ENCODE assay signal across 1 cellular context in the genomic region with DNA sequence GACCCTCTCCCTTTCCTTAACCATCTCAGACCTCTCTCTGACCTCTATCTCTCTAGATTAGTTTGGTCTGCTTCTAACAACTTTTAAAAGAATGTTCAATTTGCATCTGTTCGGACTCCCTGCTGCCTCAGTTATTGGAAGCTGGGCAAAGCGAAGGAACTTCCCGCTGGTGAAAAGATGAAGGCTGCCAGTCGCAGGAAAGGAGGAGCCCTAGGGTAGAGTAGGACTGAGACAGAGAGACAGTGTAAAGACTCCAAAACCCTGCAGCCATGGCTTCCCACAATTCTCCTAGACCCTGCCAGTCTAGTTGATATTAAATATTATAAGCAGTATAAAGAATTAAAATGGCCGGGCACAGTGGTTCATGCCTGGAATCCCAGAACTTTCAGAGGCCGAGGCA.
TF ChIP-seq lines count a peak whose summit lies in the region.

No MANE protein-coding gene starts in this region.

TF ChIP-seq in WTC11, 78 proteins besides CTCF, POLR2A, EP300 and RAD21:
- TF ChIP-seq PRDM15 (CRISPR knock-in tag; IDR thresholded peaks at IDR 0.05) (no peak), ZNF317 (CRISPR knock-in tag; IDR thresholded peaks at IDR 0.05; ENCODE audit: borderline replicate concordance, low read depth) (no peak), ELF4 (CRISPR knock-in tag; IDR thresholded peaks at IDR 0.05; ENCODE audit: low read depth) (no peak), ZNF423 (CRISPR knock-in tag; IDR thresholded peaks at IDR 0.05) (no peak), GABPB1 (CRISPR knock-in tag; IDR thresholded peaks at IDR 0.05) (no peak), ZNF425 (CRISPR knock-in tag; conservative IDR thresholded peaks at IDR 0.05) (no peak), ZNF416 (CRISPR knock-in tag; IDR thresholded peaks at IDR 0.05) (no peak), PRRX2 (CRISPR knock-in tag; IDR thresholded peaks at IDR 0.05) (no peak), NR3C1 (CRISPR knock-in tag; conservative IDR thresholded peaks at IDR 0.05; ENCODE audit: low read depth) (no peak)
- TF ChIP-seq, protein P1, sequence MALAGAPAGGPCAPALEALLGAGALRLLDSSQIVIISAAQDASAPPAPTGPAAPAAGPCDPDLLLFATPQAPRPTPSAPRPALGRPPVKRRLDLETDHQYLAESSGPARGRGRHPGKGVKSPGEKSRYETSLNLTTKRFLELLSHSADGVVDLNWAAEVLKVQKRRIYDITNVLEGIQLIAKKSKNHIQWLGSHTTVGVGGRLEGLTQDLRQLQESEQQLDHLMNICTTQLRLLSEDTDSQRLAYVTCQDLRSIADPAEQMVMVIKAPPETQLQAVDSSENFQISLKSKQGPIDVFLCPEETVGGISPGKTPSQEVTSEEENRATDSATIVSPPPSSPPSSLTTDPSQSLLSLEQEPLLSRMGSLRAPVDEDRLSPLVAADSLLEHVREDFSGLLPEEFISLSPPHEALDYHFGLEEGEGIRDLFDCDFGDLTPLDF (CRISPR knock-in tag; IDR thresholded peaks at IDR 0.05), result no peak
- TF ChIP-seq, protein P2, sequence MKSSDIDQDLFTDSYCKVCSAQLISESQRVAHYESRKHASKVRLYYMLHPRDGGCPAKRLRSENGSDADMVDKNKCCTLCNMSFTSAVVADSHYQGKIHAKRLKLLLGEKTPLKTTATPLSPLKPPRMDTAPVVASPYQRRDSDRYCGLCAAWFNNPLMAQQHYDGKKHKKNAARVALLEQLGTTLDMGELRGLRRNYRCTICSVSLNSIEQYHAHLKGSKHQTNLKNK (CRISPR knock-in tag; IDR thresholded peaks at IDR 0.05), result no peak
- TF ChIP-seq, protein P3, sequence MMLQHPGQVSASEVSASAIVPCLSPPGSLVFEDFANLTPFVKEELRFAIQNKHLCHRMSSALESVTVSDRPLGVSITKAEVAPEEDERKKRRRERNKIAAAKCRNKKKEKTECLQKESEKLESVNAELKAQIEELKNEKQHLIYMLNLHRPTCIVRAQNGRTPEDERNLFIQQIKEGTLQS (CRISPR knock-in tag; conservative IDR thresholded peaks at IDR 0.05), result no peak
- TF ChIP-seq, protein P4, sequence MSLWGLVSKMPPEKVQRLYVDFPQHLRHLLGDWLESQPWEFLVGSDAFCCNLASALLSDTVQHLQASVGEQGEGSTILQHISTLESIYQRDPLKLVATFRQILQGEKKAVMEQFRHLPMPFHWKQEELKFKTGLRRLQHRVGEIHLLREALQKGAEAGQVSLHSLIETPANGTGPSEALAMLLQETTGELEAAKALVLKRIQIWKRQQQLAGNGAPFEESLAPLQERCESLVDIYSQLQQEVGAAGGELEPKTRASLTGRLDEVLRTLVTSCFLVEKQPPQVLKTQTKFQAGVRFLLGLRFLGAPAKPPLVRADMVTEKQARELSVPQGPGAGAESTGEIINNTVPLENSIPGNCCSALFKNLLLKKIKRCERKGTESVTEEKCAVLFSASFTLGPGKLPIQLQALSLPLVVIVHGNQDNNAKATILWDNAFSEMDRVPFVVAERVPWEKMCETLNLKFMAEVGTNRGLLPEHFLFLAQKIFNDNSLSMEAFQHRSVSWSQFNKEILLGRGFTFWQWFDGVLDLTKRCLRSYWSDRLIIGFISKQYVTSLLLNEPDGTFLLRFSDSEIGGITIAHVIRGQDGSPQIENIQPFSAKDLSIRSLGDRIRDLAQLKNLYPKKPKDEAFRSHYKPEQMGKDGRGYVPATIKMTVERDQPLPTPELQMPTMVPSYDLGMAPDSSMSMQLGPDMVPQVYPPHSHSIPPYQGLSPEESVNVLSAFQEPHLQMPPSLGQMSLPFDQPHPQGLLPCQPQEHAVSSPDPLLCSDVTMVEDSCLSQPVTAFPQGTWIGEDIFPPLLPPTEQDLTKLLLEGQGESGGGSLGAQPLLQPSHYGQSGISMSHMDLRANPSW (CRISPR knock-in tag; conservative IDR thresholded peaks at IDR 0.05; ENCODE audit: low read depth), result no peak
